1 cellular context compared by ENCODE assay signal in genomic region chr9:137127301-137128157, GRCh38.
TF ChIP-seq lines count a peak whose summit lies in the region.

No MANE protein-coding gene starts in this region.

TF ChIP-seq in K562, 482 proteins besides CTCF, POLR2A, EP300 and RAD21 (continued from another document):
- TF ChIP-seq FOXP4 (CRISPR knock-in tag; IDR thresholded peaks at IDR 0.05; ENCODE audit: borderline replicate concordance) (no peak), BRD9 (IDR thresholded peaks at IDR 0.05; ENCODE audit: low read depth, partially characterized antibody) (peak; percentile 65), ELF1 (tag; IDR thresholded peaks at IDR 0.05) (peak; percentile 81), ZBTB7A (IDR thresholded peaks at IDR 0.05; ENCODE audit: borderline replicate concordance, control insufficient read depth, low read depth, low read length) (no peak), ZNF23 (CRISPR knock-in tag; IDR thresholded peaks at IDR 0.05) (no peak), GATAD2B (IDR thresholded peaks at IDR 0.05; ENCODE audit: borderline replicate concordance) (no peak), HDAC1 (IDR thresholded peaks at IDR 0.05) (peak in 1 of 2 experiments; percentile 61; a peak in 1 of 4 replicates), PML (IDR thresholded peaks at IDR 0.05; ENCODE audit: low read length) (peak; percentile 51; the same call in 1 of the 2 replicates), GABPA (tag; conservative IDR thresholded peaks at IDR 0.05; ENCODE audit: low read depth) (peak; percentile 92), PHF21A (IDR thresholded peaks at IDR 0.05; ENCODE audit: borderline replicate concordance, low read depth) (no peak), ZNF277 (CRISPR knock-in tag; IDR thresholded peaks at IDR 0.05; ENCODE audit: borderline replicate concordance) (no peak), ZNF263 (CRISPR knock-in tag; IDR thresholded peaks at IDR 0.05; ENCODE audit: borderline replicate concordance) (0 out of 2 replicates have a peak, but pooled peaks have one; percentile 5), XRCC4 (IDR thresholded peaks at IDR 0.05; ENCODE audit: extremely low read depth, insufficient read depth, insufficient read length) (no peak), RBBP5 (IDR thresholded peaks at IDR 0.05; ENCODE audit: borderline replicate concordance, insufficient read depth, low read length, poor library complexity, severe bottlenecking) (peak; percentile 5), NKRF (IDR thresholded peaks at IDR 0.05; ENCODE audit: borderline replicate concordance) (peak; percentile 37; the same call in 1 of the 2 replicates), SMAD4 (CRISPR knock-in tag; conservative IDR thresholded peaks at IDR 0.05) (peak; percentile 77; the same call in 1 of the 2 replicates), TCF3 (CRISPR knock-in tag; IDR thresholded peaks at IDR 0.05) (peak; percentile 24; the same call in 1 of the 2 replicates), ILF3 (IDR thresholded peaks at IDR 0.05; ENCODE audit: borderline replicate concordance) (no peak), MIER1 (IDR thresholded peaks at IDR 0.05; ENCODE audit: low read depth) (peak; percentile 59; the same call in 1 of the 2 replicates), KAT7 (CRISPR knock-in tag; IDR thresholded peaks at IDR 0.05; ENCODE audit: borderline replicate concordance) (0 out of 2 replicates have a peak, but pooled peaks have one; percentile 22)
- TF ChIP-seq, protein P1, sequence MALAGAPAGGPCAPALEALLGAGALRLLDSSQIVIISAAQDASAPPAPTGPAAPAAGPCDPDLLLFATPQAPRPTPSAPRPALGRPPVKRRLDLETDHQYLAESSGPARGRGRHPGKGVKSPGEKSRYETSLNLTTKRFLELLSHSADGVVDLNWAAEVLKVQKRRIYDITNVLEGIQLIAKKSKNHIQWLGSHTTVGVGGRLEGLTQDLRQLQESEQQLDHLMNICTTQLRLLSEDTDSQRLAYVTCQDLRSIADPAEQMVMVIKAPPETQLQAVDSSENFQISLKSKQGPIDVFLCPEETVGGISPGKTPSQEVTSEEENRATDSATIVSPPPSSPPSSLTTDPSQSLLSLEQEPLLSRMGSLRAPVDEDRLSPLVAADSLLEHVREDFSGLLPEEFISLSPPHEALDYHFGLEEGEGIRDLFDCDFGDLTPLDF (CRISPR knock-in tag; IDR thresholded peaks at IDR 0.05): 0 out of 2 replicates have a peak, but pooled peaks have one; percentile 8
TF ChIP-seq in K562: peak in this region for 75.
